Comparison of ENCODE assay signal across 8 cellular contexts in genomic region chr1:161612322-161613141, GRCh38. TPM values are rescaled to one million over a fixed set of nuclear protein-coding genes. Genes with fewer than 3 reads are reported as not detected.
DNase-seq lines count a peak whose midpoint lies in the region; ATAC-seq, FAIRE-seq and TF ChIP-seq lines count a peak whose summit lies in the region.
"Not testable (repeated sequence)": the region's sequence is repeated elsewhere in the genome, so short reads cannot be mapped to it uniquely, and the experiment has no call there.

No MANE protein-coding gene starts in this region.

- peak; percentile 88 for FAIRE-seq in GM12892 (lab: Jason Lieb, UNC)

- no CpG with 5 or more reads among the region's 51 CpGs for WGBS in trophoblast cell (ENCODE audit: extremely low coverage, insufficient coverage, insufficient read length)

- not testable (repeated sequence) for H3K79me1 ChIP-seq in trophoblast cell (ENCODE audit: low read length)

- not testable (repeated sequence) for H3K18ac ChIP-seq in trophoblast cell (ENCODE audit: low read length)

- H3K36me3 Mint-ChIP-seq in T-helper 1 cell treated with Interleukin-12 subunit alpha and Interleukin-12 subunit beta and Interleukin-4 antibody, amounts not matched to agents 30 μg/mL and 1 μg/mL, for 36 hours (ENCODE audit: low read depth), result not testable (repeated sequence)

- H3K4me1 ChIP-seq in trophoblast cell (ENCODE audit: control insufficient read depth in 1 of 2, insufficient read depth in 2 of 2, low read length in 2 of 2); tibial artery: not testable (repeated sequence)

- H3K9me3 ChIP-seq in trophoblast cell (ENCODE audit: insufficient read depth, low read depth, low read length); tibial artery: not testable (repeated sequence)

- not testable (repeated sequence) for H4K12ac ChIP-seq in trophoblast cell (ENCODE audit: low read depth, low read length)

- peak overlapping the region; percentile 86 for H3K4me3 Mint-ChIP-seq in T-helper 1 cell treated with Interleukin-12 subunit alpha and Interleukin-12 subunit beta and Interleukin-4 antibody, amounts not matched to agents 30 μg/mL and 1 μg/mL, for 36 hours

- peaks cover 23% of the 10 kb centered on the region for H3K27me3 Mint-ChIP-seq in T-helper 1 cell treated with Interleukin-12 subunit alpha and Interleukin-12 subunit beta and Interleukin-4 antibody, amounts not matched to agents 30 μg/mL and 1 μg/mL, for 36 hours (ENCODE audit: low read depth)

- not testable (repeated sequence) for H3K9me3 Mint-ChIP-seq in T-helper 1 cell treated with Interleukin-12 subunit alpha and Interleukin-12 subunit beta and Interleukin-4 antibody, amounts not matched to agents 30 μg/mL and 1 μg/mL, for 36 hours

- peak overlapping the region; percentile 49 for H3K4me3 ChIP-seq in trophoblast cell (ENCODE audit: low read depth, low read length)
- H3K4me3 ChIP-seq in tibial artery, result peak overlapping the region; percentile 48 to 53

- H2AK5ac ChIP-seq in trophoblast cell (ENCODE audit: low read length), result not testable (repeated sequence)

- DNase-seq in GM12892 (ENCODE audit: insufficient read length), result peak; percentile 69
- peak; percentile 64 for DNase-seq in NCI-H1436 treated with DMSO at 0.1 percent for 48 hours (lab: John Stamatoyannopoulos, UW)
- peak; percentile 96 for DNase-seq in left cardiac atrium
- peak; percentile 92 to 97 for DNase-seq in trophoblast cell
- DNase-seq in tibial artery, result peak; percentile 90 to 94

- H2AFZ ChIP-seq in trophoblast cell (ENCODE audit: insufficient read depth, low read length, poor library complexity), result peak overlapping the region; percentile 81

- not testable (repeated sequence) for H3K14ac ChIP-seq in trophoblast cell (ENCODE audit: low read length)

- H3K23ac ChIP-seq in trophoblast cell (ENCODE audit: low read length), result not testable (repeated sequence)

- H3K4ac ChIP-seq in trophoblast cell (ENCODE audit: low read depth, low read length), result not testable (repeated sequence)

- peak overlapping the region; percentile 60 for H3K4me2 ChIP-seq in trophoblast cell (ENCODE audit: low read length)

- not testable (repeated sequence) for H3K27me3 ChIP-seq in trophoblast cell (ENCODE audit: insufficient read depth, low read length); tibial artery

- not testable (repeated sequence) for H2BK5ac ChIP-seq in trophoblast cell (ENCODE audit: low read depth, low read length, poor library complexity)

- not testable (repeated sequence) for H3K36me3 ChIP-seq in trophoblast cell (ENCODE audit: control insufficient read depth in 1 of 2, insufficient read depth in 2 of 2, low read length in 2 of 2); tibial artery

- H3K4me1 Mint-ChIP-seq in T-helper 1 cell treated with Interleukin-12 subunit alpha and Interleukin-12 subunit beta and Interleukin-4 antibody, amounts not matched to agents 30 μg/mL and 1 μg/mL, for 36 hours (ENCODE audit: low read depth), result peaks cover 24% of the 10 kb centered on the region

- H4K91ac ChIP-seq in trophoblast cell (ENCODE audit: low read depth, low read length), result not testable (repeated sequence)

- H3K9ac ChIP-seq in trophoblast cell (ENCODE audit: low read length), result peak overlapping the region; percentile 85

- H3K27ac ChIP-seq in angular gyrus (ENCODE audit: low read depth, low read length), result peak overlapping the region; percentile 48
- H3K27ac ChIP-seq in trophoblast cell (ENCODE audit: low read depth, low read length), result peak overlapping the region; percentile 58
- peak overlapping the region; percentile 72 to 76 for H3K27ac ChIP-seq in tibial artery

- peak overlapping the region; percentile 92 for H3K27ac Mint-ChIP-seq in T-helper 1 cell treated with Interleukin-12 subunit alpha and Interleukin-12 subunit beta and Interleukin-4 antibody, amounts not matched to agents 30 μg/mL and 1 μg/mL, for 36 hours

- H4K8ac ChIP-seq in trophoblast cell (ENCODE audit: low read depth, low read length), result peak overlapping the region; percentile 62

- peak; percentile 93 for ATAC-seq in HG02798 (IDR thresholded peaks at IDR 0.05; ENCODE audit: poor library complexity, unreplicated experiment)
- ATAC-seq in left cardiac atrium, result peak; percentile 97 to 98

- H2BK12ac ChIP-seq in trophoblast cell (ENCODE audit: low read length), result not testable (repeated sequence)

- TF ChIP-seq CTCF in tibial artery (IDR thresholded peaks at IDR 0.05), result not testable (repeated sequence)

- peak; percentile 38; the same call in 1 of the 2 replicates for TF ChIP-seq POLR2A in GM12892 (IDR thresholded peaks at IDR 0.05; ENCODE audit: low read depth, low read length)

- not testable (repeated sequence) for H3K79me2 ChIP-seq in trophoblast cell (ENCODE audit: control insufficient read depth, insufficient read depth, low read length, poor library complexity)

- intact Hi-C loops in left cardiac atrium (cut with DNase I), result not testable (repeated sequence)
- intact Hi-C loops in tibial artery (cut with DNase I; ENCODE audit: low total_unique reads), result loop anchor here (10.0 kb wide), 1 partner anchor 88 kb away; the partner anchor contains the start of gene HSPA6

- H2BK120ac ChIP-seq in trophoblast cell (ENCODE audit: insufficient read depth, low read length, poor library complexity), result not testable (repeated sequence)

RNA-seq across cellular contexts. Expression of gene FCGR3B, which starts 18.4 kb away (rescaled TPM):
- not detected for polyA plus RNA-seq in GM12892 (2012; ENCODE audit: missing spikeins)
- 1 to 10 TPM; 2.4 to 6.1 TPM for total RNA-seq in left cardiac atrium
- polyA plus RNA-seq in trophoblast cell (2013), result not detected in 2 replicates

RNA-seq across cellular contexts. Expression of gene FCGR2B, which starts 50.4 kb away (rescaled TPM):
- polyA plus RNA-seq in GM12892 (2012; ENCODE audit: missing spikeins), result 30.8 TPM
- total RNA-seq in left cardiac atrium, result 10 to 100 TPM; 14.2 to 42.4 TPM
- polyA plus RNA-seq in trophoblast cell (2013), result not detected in 2 replicates

Comparison
In these comparisons a context has a peak if more than half of its experiments do, and no peak if none do; other contexts are left out.
1. Peak in every context shown above with its lines: DNase-seq, ATAC-seq, H3K4me3 ChIP-seq and H3K27ac ChIP-seq.